9 cellular contexts compared by ENCODE assay signal in the genomic region with DNA sequence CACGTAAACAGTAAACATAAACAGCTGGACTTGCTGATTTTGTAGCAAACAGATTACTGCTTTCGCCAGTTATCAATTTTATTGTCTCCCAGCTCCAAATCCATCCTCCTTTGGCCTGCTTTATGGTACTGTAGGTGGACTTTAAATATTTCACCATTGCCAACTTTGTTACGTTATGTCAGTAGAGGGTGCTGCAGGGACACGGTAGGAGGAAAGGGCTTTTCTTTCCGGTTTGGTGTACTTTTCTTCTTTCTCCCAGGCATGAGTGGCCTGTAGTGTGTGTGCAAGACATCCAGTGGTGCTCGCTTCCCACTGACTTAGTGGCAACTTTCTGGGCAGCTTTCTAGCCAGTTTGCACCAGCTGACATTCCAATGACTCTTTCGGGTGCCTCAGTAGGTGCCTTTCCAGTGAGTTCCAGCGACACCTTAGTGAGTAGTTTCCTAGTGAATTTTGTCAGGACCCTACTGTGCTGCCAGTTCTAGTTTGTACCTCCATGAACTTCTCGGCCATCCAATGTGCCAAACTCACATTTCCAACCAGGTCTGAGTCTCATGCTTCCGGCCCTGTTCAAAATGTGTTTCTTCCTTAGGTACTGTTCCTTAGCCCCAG.
DNase-seq lines count a peak whose midpoint lies in the region; ATAC-seq and TF ChIP-seq lines count a peak whose summit lies in the region.
"Had no signal": no experiment of that assay in that cellular context is flagged by ENCODE, and none has a peak within 500 bp of the region (broad histone marks: within the 10 kb centered on the region; RNA-seq: fewer than 3 reads in every experiment).

No MANE protein-coding gene starts in this region.

- peak; percentile 45 for DNase-seq in Caki2 (ENCODE audit: low read depth)
- DNase-seq in HuH-7.5 (ENCODE audit: low spot score) = peak; percentile 15
- peak; percentile 37 to 55 for DNase-seq in PC-9
- DNase-seq in foreskin fibroblast = peak in 1 of 2 donors; percentile 0
- DNase-seq in superior temporal gyrus (ENCODE audit: extremely low spot score) = no peak
- no peak for DNase-seq in spleen
- DNase-seq: left cardiac atrium had no signal

- H3K9me3 ChIP-seq in PC-9 (ENCODE audit: insufficient read depth, low read depth) (no peaks in the 10 kb centered on the region), spleen (peaks cover 0 to 49% (median 22%) of the 10 kb centered on the region in 8 donors)

- H3F3A ChIP-seq in PC-9 (ENCODE audit: insufficient read depth, low read depth) = no peaks in the 10 kb centered on the region

- H3K4me2 ChIP-seq in PC-9 = no peak overlapping the region

- H3K9me2 ChIP-seq in PC-9 (ENCODE audit: insufficient read depth) = no peaks in the 10 kb centered on the region

- CTCF ChIA-PET in PC-9 (lab: Charles Lee) = interaction anchor here (0.6 to 0.9 kb wide), 3 partner anchors 58 to 623 kb away, joined by 3 read pairs; no protein-coding TSS in a partner anchor

- no peaks in the 10 kb centered on the region for H3K27me3 ChIP-seq in PC-9 (ENCODE audit: insufficient read depth, low read depth)
- H3K27me3 ChIP-seq in spleen (replicated peaks in 1 of 7) = no peaks in the 10 kb centered on the region

- WGBS in spleen, 5 donors = 54 to 58% (median 57%) methylated on average over 10 of the region's 10 CpGs

- no TSS peak for BruUV-seq in PC-9 (replicated peaks; lab: Mats Ljungman, UMichigan)

- H3K79me2 ChIP-seq in PC-9 (ENCODE audit: low read depth) = no peaks in the 10 kb centered on the region

- 0 out of 2 replicates have a peak overlapping the region, but pooled peaks have one; percentile 0 for H2AFZ ChIP-seq in PC-9

- no peaks in the 10 kb centered on the region for H3K36me3 ChIP-seq in PC-9 (ENCODE audit: low read depth)
- no peaks in the 10 kb centered on the region for H3K36me3 ChIP-seq in spleen

- no peak for TF ChIP-seq POLR2A in spleen (IDR thresholded peaks at IDR 0.05)

- POLR2A ChIA-PET in PC-9 (lab: Charles Lee; ENCODE audit: unreplicated experiment) = no interaction called here

- H3K4me3 ChIP-seq in PC-9 = no peak overlapping the region
- no peak overlapping the region for H3K4me3 ChIP-seq in foreskin fibroblast (ENCODE audit: low read depth in 1 of 2, low read length in 2 of 2)
- H3K4me3 ChIP-seq in spleen = no peak overlapping the region

- H3K4me1 ChIP-seq in PC-9 (replicated peaks; ENCODE audit: insufficient read depth) = no peaks in the 10 kb centered on the region
- H3K4me1 ChIP-seq in spleen = no peaks in the 10 kb centered on the region

- in situ Hi-C loops in Caki2 (cut with HindIII; ENCODE audit: low pct_unique_long_range_greater_than_20kb, low sequenced_read_pairs) = no loop called here

- ATAC-seq in GM19351 (IDR thresholded peaks at IDR 0.05; ENCODE audit: unreplicated experiment) (peak; percentile 96), HG03045 (IDR thresholded peaks at IDR 0.05; ENCODE audit: unreplicated experiment) (no peak)

- H3K27ac ChIP-seq in PC-9 = no peak overlapping the region
- no peak overlapping the region for H3K27ac ChIP-seq in spleen

- no peaks in the 10 kb centered on the region for H4K20me1 ChIP-seq in PC-9 (ENCODE audit: insufficient read depth)

- intact Hi-C loops in PC-9 (cut with micrococcal nuclease; ENCODE audit: unreplicated experiment) (loop anchor here (1.0 to 5.0 kb wide), 5 partner anchors 448 to 1529 kb away; no protein-coding TSS in a partner anchor), spleen (cut with DNase I; ENCODE audit: low total_unique reads) (no loop called here)

- TF ChIP-seq CTCF in PC-9 (conservative IDR thresholded peaks at IDR 0.05) (peak; percentile 84), foreskin fibroblast (IDR thresholded peaks at IDR 0.05; ENCODE audit: low read depth, low read length) (peak; percentile 46), spleen (IDR thresholded peaks at IDR 0.05 in 8 of 11, conservative IDR thresholded peaks at IDR 0.05 in 3 of 11) (peak in 1 of 11 experiments; percentile 16)

Comparison
In these comparisons a context has a peak if more than half of its experiments do, and no peak if none do; other contexts are left out.
1. DNase-seq: peak in Caki2 (single experiment), HuH-7.5 (single experiment) and PC-9 (2 of 2); none in superior temporal gyrus (single experiment) and spleen (single experiment).